13 cellular contexts compared by ENCODE assay signal in genomic region chr12:34402228-34402898, GRCh38.
A peak's percentile ranks its signal among the peaks of the same experiment; 100 is the strongest.
DNase-seq lines count a peak whose midpoint lies in the region; ATAC-seq and TF ChIP-seq lines count a peak whose summit lies in the region.
"Had no signal": no experiment of that assay in that cellular context is flagged by ENCODE, and none has a peak within 500 bp of the region (broad histone marks: within the 10 kb centered on the region; RNA-seq: fewer than 3 reads in every experiment).

No MANE protein-coding gene starts in this region.

- no peaks in the 10 kb centered on the region for H3K27me3 Mint-ChIP-seq in T-helper 17 cell
- H3K27me3 Mint-ChIP-seq in CD4-positive, alpha-beta memory T cell, result no peaks in the 10 kb centered on the region
- H3K27me3 Mint-ChIP-seq: IgD-negative memory B cell; naive thymus-derived CD4-positive, alpha-beta T cell had no signal

- ATAC-seq in T-helper 17 cell (no peak), heart left ventricle (no peak), HG02588 (IDR thresholded peaks at IDR 0.05; ENCODE audit: unreplicated experiment) (no peak), HG03460 (IDR thresholded peaks at IDR 0.05; ENCODE audit: unreplicated experiment) (no peak)
- ATAC-seq: esophagus mucosa; naive thymus-derived CD4-positive, alpha-beta T cell had no signal

- POLR2A ChIA-PET in CD4-positive, alpha-beta memory T cell (lab: Charles Lee; ENCODE audit: partially characterized antibody), result no interaction called here

- peaks cover 0 to 69% (median 31%) of the 10 kb centered on the region in 8 donors for H3K9me3 Mint-ChIP-seq in CD4-positive, alpha-beta memory T cell

- CTCF ChIA-PET in CD4-positive, alpha-beta memory T cell (lab: Charles Lee; ENCODE audit: partially characterized antibody), result no interaction called here

- TF ChIP-seq CTCF in heart left ventricle (IDR thresholded peaks at IDR 0.05), result no peak
- TF ChIP-seq CTCF in prostate gland (IDR thresholded peaks at IDR 0.05), result no peak

- no peaks in the 10 kb centered on the region for H3K36me3 ChIP-seq in heart left ventricle
- no peaks in the 10 kb centered on the region for H3K36me3 ChIP-seq in prostate gland
- no peaks in the 10 kb centered on the region for H3K36me3 ChIP-seq in CD4-positive, alpha-beta memory T cell (ENCODE audit: insufficient read depth, low read length)

- peaks cover 4% of the 10 kb centered on the region for H3K9me3 ChIP-seq in T-helper 17 cell (ENCODE audit: control insufficient read depth, low read length, poor library complexity, severe bottlenecking)
- peaks cover 0 to 65% (median 27%) of the 10 kb centered on the region in 12 donors for H3K9me3 ChIP-seq in heart left ventricle
- H3K9me3 ChIP-seq in prostate gland, result no peaks in the 10 kb centered on the region
- H3K9me3 ChIP-seq in CD4-positive, alpha-beta memory T cell (ENCODE audit: control insufficient read depth in 1 of 2, low read length in 2 of 2), result peaks cover 0 to 20% of the 10 kb centered on the region in 2 donors

- H3K36me3 Mint-ChIP-seq in T-helper 17 cell (ENCODE audit: low read depth), result no peaks in the 10 kb centered on the region
- peaks cover 0 to 3% of the 10 kb centered on the region in 2 donors for H3K36me3 Mint-ChIP-seq in CD4-positive, alpha-beta memory T cell
- H3K36me3 Mint-ChIP-seq: IgD-negative memory B cell had no signal

- H3K4me3 Mint-ChIP-seq in T-helper 17 cell, result no peak overlapping the region
- no peak overlapping the region for H3K4me3 Mint-ChIP-seq in CD4-positive, alpha-beta memory T cell
- H3K4me3 Mint-ChIP-seq: IgD-negative memory B cell; naive thymus-derived CD4-positive, alpha-beta T cell had no signal

- no peaks in the 10 kb centered on the region for H3K4me1 Mint-ChIP-seq in T-helper 17 cell
- no peaks in the 10 kb centered on the region for H3K4me1 Mint-ChIP-seq in CD4-positive, alpha-beta memory T cell
- H3K4me1 Mint-ChIP-seq: IgD-negative memory B cell had no signal

- DNase-seq in D341Med (ENCODE audit: low spot score) (peak; percentile 6), T-helper 17 cell (peak in 2 of 3 donors; percentile 2 to 7), heart left ventricle (peak; percentile 2 to 46 (median 9)), prostate gland (ENCODE audit: low spot score) (peak; percentile 1), GM19238 (ENCODE audit: insufficient read length, low spot score) (no peak)
- no peak for DNase-seq in CD4-positive, alpha-beta memory T cell
- DNase-seq: NCI-H187 had no signal

- H3K27ac Mint-ChIP-seq in T-helper 17 cell, result no peak overlapping the region
- H3K27ac Mint-ChIP-seq in CD4-positive, alpha-beta memory T cell, result peak overlapping the region in 1 of 7 donors; percentile 19
- H3K27ac Mint-ChIP-seq: IgD-negative memory B cell; naive thymus-derived CD4-positive, alpha-beta T cell had no signal

- 65 to 73% (median 71%) methylated on average over 30 of the region's 30 CpGs for WGBS in heart left ventricle, 4 donors
- WGBS in prostate gland, result 65% methylated on average over 30 of the region's 30 CpGs

- H3K4me1 ChIP-seq in heart left ventricle, result no peaks in the 10 kb centered on the region
- H3K4me1 ChIP-seq in prostate gland (replicated peaks), result no peaks in the 10 kb centered on the region
- H3K4me1 ChIP-seq in CD4-positive, alpha-beta memory T cell (ENCODE audit: insufficient read depth, low read length), result no peaks in the 10 kb centered on the region
- H3K4me1 ChIP-seq: Caco-2 had no signal

- intact Hi-C loops in heart left ventricle (cut with DNase I), result no loop called here
- intact Hi-C loops in prostate gland (cut with DNase I), result no loop called here
- intact Hi-C loops in CD4-positive, alpha-beta memory T cell (cut with micrococcal nuclease), result no loop called here

- H3K4me3 ChIP-seq in heart left ventricle (no peak overlapping the region), prostate gland (no peak overlapping the region)
- H3K4me3 ChIP-seq in CD4-positive, alpha-beta memory T cell (ENCODE audit: low read length in 2 of 2), result no peak overlapping the region

- H3K27ac ChIP-seq in heart left ventricle, result no peak overlapping the region
- no peak overlapping the region for H3K27ac ChIP-seq in prostate gland
- H3K27ac ChIP-seq in CD4-positive, alpha-beta memory T cell (ENCODE audit: low read depth, low read length), result no peak overlapping the region

- peaks cover 0 to 7% (median 0%) of the 10 kb centered on the region in 9 donors for H3K27me3 ChIP-seq in heart left ventricle
- H3K27me3 ChIP-seq in prostate gland (replicated peaks; ENCODE audit: insufficient read depth), result no peaks in the 10 kb centered on the region
- H3K27me3 ChIP-seq in CD4-positive, alpha-beta memory T cell (ENCODE audit: insufficient read depth, low read length), result no peaks in the 10 kb centered on the region

- no peak for TF ChIP-seq POLR2A in heart left ventricle (IDR thresholded peaks at IDR 0.05)
- TF ChIP-seq POLR2A in prostate gland (IDR thresholded peaks at IDR 0.05), result no peak

Comparison
In these comparisons a context has a peak if more than half of its experiments do, and no peak if none do; other contexts are left out.
1. DNase-seq: peak in D341Med (single experiment), T-helper 17 cell (2 of 3), heart left ventricle (5 of 5) and prostate gland (single experiment); none in CD4-positive, alpha-beta memory T cell (0 of 5) and GM19238 (single experiment).